8 cellular contexts compared by ENCODE assay signal in the genomic region with DNA sequence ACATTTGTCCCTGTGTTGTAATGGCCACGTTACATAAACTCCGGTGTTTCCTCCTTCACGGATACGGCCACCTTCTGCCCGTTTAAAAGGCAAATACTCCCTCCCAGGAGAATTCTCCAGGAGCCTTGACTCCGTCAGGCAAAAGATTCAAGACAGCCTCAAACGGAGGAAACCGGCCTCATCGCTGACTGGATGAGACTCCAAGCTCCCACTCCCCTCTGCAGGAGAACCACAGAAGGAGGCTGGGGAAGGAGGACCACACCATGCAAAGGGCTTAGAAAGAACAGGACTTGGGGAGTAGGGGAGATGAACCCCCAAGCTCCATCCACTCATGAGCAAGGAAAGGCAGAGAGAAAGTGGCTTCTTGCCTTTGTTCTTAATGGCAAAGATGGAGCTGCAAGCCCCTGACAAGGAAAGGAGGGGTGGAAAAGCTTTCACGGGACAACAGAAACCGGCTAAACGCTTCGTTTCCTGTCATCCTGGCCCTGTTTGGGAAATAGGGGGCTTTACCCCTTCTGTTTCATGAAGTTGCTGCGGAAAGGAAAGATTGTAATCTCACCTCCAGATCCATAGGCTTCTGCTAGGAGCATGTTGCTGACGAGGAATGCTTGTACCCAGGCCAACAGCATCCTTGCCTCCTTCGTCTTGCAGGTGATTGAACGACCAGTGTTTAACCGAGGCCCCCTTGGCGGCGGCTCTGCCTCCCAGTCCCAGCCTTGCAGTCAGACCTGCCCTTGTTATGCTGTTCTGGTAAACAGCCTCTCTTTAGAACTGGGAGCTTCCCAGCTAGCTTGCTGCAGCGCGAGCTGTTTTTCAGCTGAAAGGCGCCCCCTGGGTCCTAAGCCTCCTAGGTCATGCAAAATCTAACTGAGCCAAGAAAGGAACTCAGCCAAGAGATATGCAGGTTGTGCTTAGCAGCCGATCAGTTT. TPM values are rescaled to one million over a fixed set of nuclear protein-coding genes. Genes with fewer than 3 reads are reported as not detected.
DNase-seq lines count a peak whose midpoint lies in the region; ATAC-seq and TF ChIP-seq lines count a peak whose summit lies in the region.

A gene with protein sequence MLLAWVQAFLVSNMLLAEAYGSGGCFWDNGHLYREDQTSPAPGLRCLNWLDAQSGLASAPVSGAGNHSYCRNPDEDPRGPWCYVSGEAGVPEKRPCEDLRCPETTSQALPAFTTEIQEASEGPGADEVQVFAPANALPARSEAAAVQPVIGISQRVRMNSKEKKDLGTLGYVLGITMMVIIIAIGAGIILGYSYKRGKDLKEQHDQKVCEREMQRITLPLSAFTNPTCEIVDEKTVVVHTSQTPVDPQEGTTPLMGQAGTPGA (minus strand): TSS at position 773 of the 929 bp plus-strand sequence. CDS start 144 bp downstream, at position 629.

- intact Hi-C loops in HCT116 (cut with micrococcal nuclease): no loop called here

- H3K4me1 ChIP-seq in HCT116 (ENCODE audit: control insufficient read depth in 1 of 2, insufficient read depth in 2 of 2, low read length in 2 of 2) (peaks cover 27 to 44% of the 10 kb centered on the region in 2 experiments), skeletal muscle tissue (ENCODE audit: control insufficient read depth in 3 of 3, insufficient read depth in 3 of 3, low read length in 3 of 3) (peaks cover 35 to 57% (median 46%) of the 10 kb centered on the region in 3 donors)

- H3K9ac ChIP-seq in HCT116 (ENCODE audit: low read length) (no peak within 1 kb of the TSS), skeletal muscle tissue (ENCODE audit: low read depth in 1 of 3, low read length in 3 of 3) (peak within 1 kb of the TSS; percentile 88 to 95 (median 94))

- TSS peak; percentile 53 for BruUV-seq in HCT116 (replicated peaks; lab: Mats Ljungman, UMichigan)

- H3K27ac ChIP-seq in HCT116 (ENCODE audit: low read depth, low read length) (no peak within 1 kb of the TSS; the same call in 1 of the 2 replicates), caudate nucleus (ENCODE audit: low read depth, low read length) (peak within 1 kb of the TSS; percentile 99), skeletal muscle tissue (ENCODE audit: low read depth, low read length) (peak within 1 kb of the TSS; percentile 97)

- no peak within 1 kb of the TSS for H2AFZ ChIP-seq in HCT116 (ENCODE audit: low read depth, low read length, poor library complexity, severe bottlenecking)

- peak; percentile 18 to 31 (median 20); a peak in 1 of 6 replicates for TF ChIP-seq CTCF in HCT116 (IDR thresholded peaks at IDR 0.05 in 2 of 3, conservative IDR thresholded peaks at IDR 0.05 in 1 of 3; ENCODE audit: borderline replicate concordance in 1 of 3, insufficient read depth in 1 of 3, low read depth in 2 of 3, low read length in 2 of 3)

- no peaks in the 10 kb centered on the region for H3K9me3 ChIP-seq in HCT116 (ENCODE audit: control insufficient read depth in 1 of 2, insufficient read depth in 1 of 2, low read depth in 1 of 2, low read length in 2 of 2)
- no peaks in the 10 kb centered on the region for H3K9me3 ChIP-seq in skeletal muscle tissue (ENCODE audit: control insufficient read depth in 3 of 3, low read length in 3 of 3)

- H3K79me2 ChIP-seq in HCT116 (ENCODE audit: insufficient read depth, low read length): no peaks in the 10 kb centered on the region

- CTCF ChIA-PET in HCT116 (lab: Charles Lee): interaction anchor here (0.5 to 1.9 kb wide), 6 partner anchors 9 to 80 kb away, joined by 3 to 14 read pairs (median 4); a partner anchor contains a TSS

- H3K36me3 ChIP-seq in HCT116 (ENCODE audit: control insufficient read depth in 1 of 2, insufficient read depth in 2 of 2, low read length in 2 of 2) (no peaks in the 10 kb centered on the region), skeletal muscle tissue (ENCODE audit: control insufficient read depth in 3 of 3, insufficient read depth in 3 of 3, low read length in 3 of 3) (peaks cover 19 to 24% (median 22%) of the 10 kb centered on the region in 3 donors)

- H3K9me2 ChIP-seq in HCT116 (ENCODE audit: insufficient read depth): no peaks in the 10 kb centered on the region

- H4K20me1 ChIP-seq in HCT116 (ENCODE audit: insufficient read depth): no peaks in the 10 kb centered on the region

- DNase-seq in CD1c-positive myeloid dendritic cell (ENCODE audit: extremely low spot score) (peak; percentile 77), HCT116 (ENCODE audit: low read depth, low spot score) (peak; percentile 51), NCI-H226 (peak; percentile 59), caudate nucleus (lab: John Stamatoyannopoulos, UW) (peak in 60 of 61 donors; percentile 48 to 98 (median 84)), iPS-NIHi7 (ENCODE audit: extremely low spot score) (peak; percentile 89)
- DNase-seq in activated CD4-positive, CD25-positive, alpha-beta regulatory T cell (lab: John Stamatoyannopoulos, UW): peak; percentile 44 to 76 (median 61)

- RAD21 ChIA-PET in HCT116 (lab: Charles Lee; ENCODE audit: low non-redundant PET in 1 of 2, low total read pairs in 2 of 2, uncharacterized antibody in 2 of 2, unreplicated experiment in 2 of 2): interaction anchor here in 1 of 2 experiments (0.9 kb wide), 1 partner anchor 21 kb away, joined by 3 read pairs; no protein-coding TSS in a partner anchor

- H3K4me3 ChIP-seq in HCT116 (replicated peaks in 1 of 2; ENCODE audit: low read depth in 1 of 2, low read length in 2 of 2) (no peak within 1 kb of the TSS), skeletal muscle tissue (ENCODE audit: low read length in 3 of 3) (peak within 1 kb of the TSS; percentile 83 to 99 (median 86))

- ATAC-seq in HCT116 (peak; percentile 63), HG02840 (IDR thresholded peaks at IDR 0.05; ENCODE audit: low FRiP score, unreplicated experiment) (no peak)

- peak; percentile 45 for TF ChIP-seq RAD21 in HCT116 (IDR thresholded peaks at IDR 0.05; ENCODE audit: low read depth)

- TF ChIP-seq POLR2A in HCT116 (IDR thresholded peaks at IDR 0.05; ENCODE audit: borderline replicate concordance, extremely low read depth, insufficient read depth, insufficient read length): no peak

- POLR2A ChIA-PET in HCT116 (lab: Charles Lee): no interaction called here

- H3K4me2 ChIP-seq in HCT116 (ENCODE audit: low read length): peak within 1 kb of the TSS; percentile 37

- H3K27me3 ChIP-seq in HCT116 (ENCODE audit: insufficient read depth, low read length) (no peaks in the 10 kb centered on the region), skeletal muscle tissue (ENCODE audit: control insufficient read depth in 3 of 3, insufficient read depth in 3 of 3, low read length in 3 of 3) (no peaks in the 10 kb centered on the region)

TF ChIP-seq in HCT116, 20 proteins besides CTCF, POLR2A, EP300 and RAD21:
- TF ChIP-seq SIN3A (IDR thresholded peaks at IDR 0.05; ENCODE audit: low read depth) (no peak), TCF7L2 (IDR thresholded peaks at IDR 0.05; ENCODE audit: borderline replicate concordance, extremely low read depth, insufficient read depth, insufficient read length) (no peak), CEBPB (IDR thresholded peaks at IDR 0.05; ENCODE audit: low read depth) (no peak), YY1 (IDR thresholded peaks at IDR 0.05; ENCODE audit: extremely low read depth, insufficient replicate concordance, low read depth, low read length) (no peak), CBX3 (IDR thresholded peaks at IDR 0.05; ENCODE audit: low read depth) (0 out of 2 replicates have a peak, but pooled peaks have one; percentile 53), FOSL1 (IDR thresholded peaks at IDR 0.05; ENCODE audit: low read depth) (peak; percentile 51)
- TF ChIP-seq, protein P1, sequence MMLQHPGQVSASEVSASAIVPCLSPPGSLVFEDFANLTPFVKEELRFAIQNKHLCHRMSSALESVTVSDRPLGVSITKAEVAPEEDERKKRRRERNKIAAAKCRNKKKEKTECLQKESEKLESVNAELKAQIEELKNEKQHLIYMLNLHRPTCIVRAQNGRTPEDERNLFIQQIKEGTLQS (IDR thresholded peaks at IDR 0.05): no peak
- TF ChIP-seq, protein P2, sequence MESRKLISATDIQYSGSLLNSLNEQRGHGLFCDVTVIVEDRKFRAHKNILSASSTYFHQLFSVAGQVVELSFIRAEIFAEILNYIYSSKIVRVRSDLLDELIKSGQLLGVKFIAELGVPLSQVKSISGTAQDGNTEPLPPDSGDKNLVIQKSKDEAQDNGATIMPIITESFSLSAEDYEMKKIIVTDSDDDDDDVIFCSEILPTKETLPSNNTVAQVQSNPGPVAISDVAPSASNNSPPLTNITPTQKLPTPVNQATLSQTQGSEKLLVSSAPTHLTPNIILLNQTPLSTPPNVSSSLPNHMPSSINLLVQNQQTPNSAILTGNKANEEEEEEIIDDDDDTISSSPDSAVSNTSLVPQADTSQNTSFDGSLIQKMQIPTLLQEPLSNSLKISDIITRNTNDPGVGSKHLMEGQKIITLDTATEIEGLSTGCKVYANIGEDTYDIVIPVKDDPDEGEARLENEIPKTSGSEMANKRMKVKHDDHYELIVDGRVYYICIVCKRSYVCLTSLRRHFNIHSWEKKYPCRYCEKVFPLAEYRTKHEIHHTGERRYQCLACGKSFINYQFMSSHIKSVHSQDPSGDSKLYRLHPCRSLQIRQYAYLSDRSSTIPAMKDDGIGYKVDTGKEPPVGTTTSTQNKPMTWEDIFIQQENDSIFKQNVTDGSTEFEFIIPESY (IDR thresholded peaks at IDR 0.05; ENCODE audit: extremely low read depth, insufficient replicate concordance, low read length): no peak

RNA-seq across cellular contexts. Expression of the gene that starts here (rescaled TPM):
- total RNA-seq in HCT116 (2021; ENCODE audit: unreplicated experiment) (1.6 TPM), skeletal muscle tissue (6.3 TPM)
- 1.2 and 1.5 TPM in 2 replicates for polyA plus RNA-seq in HCT116 (2012)

Comparison
In these comparisons a context has a peak if more than half of its experiments do, and no peak if none do; other contexts are left out.
1. H3K4me3 ChIP-seq: peak in skeletal muscle tissue (3 of 3); none in HCT116 (0 of 2).
2. Peak in every context shown above with its lines, with median percentiles within 50 percentile points of each other: DNase-seq.